In genomic region chr3:66998899-66999235, GRCh38 we compare ENCODE assay signal across 8 cellular contexts. TPM values are rescaled to one million over a fixed set of nuclear protein-coding genes. Genes with fewer than 3 reads are reported as not detected.
DNase-seq lines count a peak whose midpoint lies in the region; ATAC-seq, FAIRE-seq and TF ChIP-seq lines count a peak whose summit lies in the region.

No MANE protein-coding gene starts in this region.

- peak; percentile 50 for FAIRE-seq in bronchial epithelial cell (lab: Jason Lieb, UNC)

- H2AFZ ChIP-seq in ACC112 (ENCODE audit: low read length, unreplicated experiment), result peak overlapping the region; percentile 97

- peaks cover 8% of the 10 kb centered on the region; the same call in 1 of the 2 replicates for H3K36me3 ChIP-seq in ACC112 (ENCODE audit: insufficient read depth, low read length)
- H3K36me3 ChIP-seq in HUES64 (ENCODE audit: insufficient read depth, low read length), result peaks cover 10% of the 10 kb centered on the region
- no peaks in the 10 kb centered on the region for H3K36me3 ChIP-seq in bronchial epithelial cell (ENCODE audit: control insufficient read depth, insufficient read depth, low read length)
- H3K36me3 ChIP-seq in muscle layer of colon (ENCODE audit: insufficient read depth, low read length), result peaks cover 7% of the 10 kb centered on the region

- peak; percentile 24 for DNase-seq in bronchial epithelial cell (ENCODE audit: low read depth)
- no peak for DNase-seq in GM10266 (ENCODE audit: extremely low spot score)
- no peak for DNase-seq in kidney tubule cell (ENCODE audit: low spot score)
- DNase-seq in T1000 (lab: John Stamatoyannopoulos, UW), result no peak

- H3K9me3 ChIP-seq in HUES64 (ENCODE audit: insufficient read depth, low read depth, low read length) (no peaks in the 10 kb centered on the region), muscle layer of colon (ENCODE audit: low read length) (no peaks in the 10 kb centered on the region)

- peak overlapping the region; percentile 40; the same call in 1 of the 2 replicates for H3K9ac ChIP-seq in HUES64 (ENCODE audit: low read depth, low read length)
- peak overlapping the region; percentile 42 for H3K9ac ChIP-seq in muscle layer of colon (ENCODE audit: low read length)

- H3K4me3 ChIP-seq in ACC112 (ENCODE audit: low read depth, low read length), result peak overlapping the region; percentile 93
- H3K4me3 ChIP-seq in HUES64 (ENCODE audit: low read length), result peak overlapping the region; percentile 66
- H3K4me3 ChIP-seq in bronchial epithelial cell (ENCODE audit: low read depth, low read length), result peak overlapping the region; percentile 96
- peak overlapping the region; percentile 77 to 96 for H3K4me3 ChIP-seq in muscle layer of colon (ENCODE audit: low read depth in 1 of 2, low read length in 2 of 2)

- peak overlapping the region; percentile 80; the same call in 1 of the 2 replicates for H3K27ac ChIP-seq in ACC112 (ENCODE audit: low read depth, low read length)
- no peak overlapping the region for H3K27ac ChIP-seq in HUES64 (ENCODE audit: low read depth, low read length)
- H3K27ac ChIP-seq in muscle layer of colon (ENCODE audit: low read depth, low read length), result peak overlapping the region; percentile 79

- 9% methylated on average over 10 of the region's 10 CpGs for WGBS in HUES64

- TF ChIP-seq CTCF in bronchial epithelial cell (IDR thresholded peaks at IDR 0.05; ENCODE audit: insufficient read depth, low read length, severe bottlenecking), result no peak
- no peak for TF ChIP-seq CTCF in GM10266 (IDR thresholded peaks at IDR 0.05; ENCODE audit: control insufficient read depth, insufficient read depth, low read depth, missing control alignments)

- H3K4me1 ChIP-seq in ACC112 (ENCODE audit: control insufficient read depth, insufficient read depth, low read length, unreplicated experiment) (peaks cover 22% of the 10 kb centered on the region), HUES64 (ENCODE audit: insufficient read depth, low read length) (peaks cover 15% of the 10 kb centered on the region; the same call in 1 of the 2 replicates), muscle layer of colon (ENCODE audit: insufficient read depth, low read length) (peaks cover 5% of the 10 kb centered on the region)

- H3K27me3 ChIP-seq in ACC112 (ENCODE audit: insufficient read depth, low read length) (no peaks in the 10 kb centered on the region), HUES64 (ENCODE audit: insufficient read depth, low read length) (peaks cover 13% of the 10 kb centered on the region; the same call in 1 of the 2 replicates), bronchial epithelial cell (ENCODE audit: control insufficient read depth, insufficient read depth, low read length) (no peaks in the 10 kb centered on the region), muscle layer of colon (ENCODE audit: control insufficient read depth in 1 of 2, insufficient read depth in 2 of 2, low read length in 2 of 2) (no peaks in the 10 kb centered on the region)

- no peak for ATAC-seq in HG02623 (IDR thresholded peaks at IDR 0.05; ENCODE audit: unreplicated experiment)

- H3K79me2 ChIP-seq in ACC112 (ENCODE audit: control insufficient read depth, insufficient read depth, low read length, unreplicated experiment), result peaks cover 27% of the 10 kb centered on the region

RNA-seq across cellular contexts. Expression of gene KBTBD8, which starts 0.8 kb away (rescaled TPM):
- 12.0 TPM for polyA plus RNA-seq in HUES64 (2013, experiment 1 of 2)
- polyA plus RNA-seq in HUES64 (2013, experiment 2 of 2), result 13.2 TPM
- 1.6 and 2.0 TPM in 2 replicates for total RNA-seq in bronchial epithelial cell
